ENCODE assay signal across 8 cellular contexts in genomic region chr1:218521414-218522169, GRCh38.
DNase-seq lines count a peak whose midpoint lies in the region; ATAC-seq and TF ChIP-seq lines count a peak whose summit lies in the region.

No MANE protein-coding gene starts in this region.

- H3K36me3 ChIP-seq in RWPE2 (ENCODE audit: low read depth) (no peaks in the 10 kb centered on the region), breast epithelium (no peaks in the 10 kb centered on the region), left lung (no peaks in the 10 kb centered on the region), stomach (no peaks in the 10 kb centered on the region)

- DNase-seq in AG09319 (ENCODE audit: extremely low read depth, low read depth) = no peak
- DNase-seq in HL-60 (ENCODE audit: low read depth in 1 of 2, low spot score in 1 of 2) = peak; percentile 13 to 28
- no peak for DNase-seq in RWPE2 (ENCODE audit: low spot score)
- DNase-seq in breast epithelium (ENCODE audit: low spot score in 2 of 2) = no peak
- peak in 1 of 2 donors; percentile 36 for DNase-seq in left lung
- peak; percentile 63 for DNase-seq in stomach

- H3K27me3 ChIP-seq in HL-60 (ENCODE audit: insufficient read depth, poor library complexity, severe bottlenecking) (no peaks in the 10 kb centered on the region), RWPE2 (ENCODE audit: insufficient read depth, poor library complexity, severe bottlenecking) (no peaks in the 10 kb centered on the region), breast epithelium (no peaks in the 10 kb centered on the region), left lung (no peaks in the 10 kb centered on the region), stomach (no peaks in the 10 kb centered on the region)

- TF ChIP-seq POLR2A in breast epithelium (IDR thresholded peaks at IDR 0.05) (no peak), stomach (IDR thresholded peaks at IDR 0.05) (no peak)

- no peaks in the 10 kb centered on the region for H3K9me3 ChIP-seq in RWPE2 (ENCODE audit: severe bottlenecking)
- H3K9me3 ChIP-seq in breast epithelium = no peaks in the 10 kb centered on the region
- no peaks in the 10 kb centered on the region for H3K9me3 ChIP-seq in left lung
- H3K9me3 ChIP-seq in stomach = no peaks in the 10 kb centered on the region

- WGBS in stomach, 5 donors = 79 to 81% (median 80%) methylated on average over 7 of the region's 7 CpGs

- H3K4me3 ChIP-seq in HL-60 (replicated peaks; ENCODE audit: insufficient read depth, low read length) (no peak overlapping the region), RWPE2 (ENCODE audit: severe bottlenecking) (no peak overlapping the region), breast epithelium (no peak overlapping the region), left lung (no peak overlapping the region), stomach (no peak overlapping the region)

- TF ChIP-seq EP300 in stomach (IDR thresholded peaks at IDR 0.05) = no peak

- intact Hi-C loops in breast epithelium (cut with DNase I; ENCODE audit: low total_unique reads) (no loop called here), left lung (cut with DNase I) (no loop called here), stomach (cut with DNase I; ENCODE audit: low total_unique reads) (loop anchor here (10.0 kb wide), 1 partner anchor 187 kb away; no protein-coding TSS in a partner anchor)

- no peak overlapping the region for H3K27ac ChIP-seq in HL-60 (replicated peaks)
- no peak overlapping the region for H3K27ac ChIP-seq in RWPE2 (ENCODE audit: poor library complexity, severe bottlenecking)
- no peak overlapping the region for H3K27ac ChIP-seq in breast epithelium
- no peak overlapping the region for H3K27ac ChIP-seq in left lung
- no peak overlapping the region for H3K27ac ChIP-seq in stomach

- ATAC-seq in GM18502 (IDR thresholded peaks at IDR 0.05; ENCODE audit: poor library complexity, unreplicated experiment) = peak; percentile 84
- ATAC-seq in RWPE2 (ENCODE audit: low read depth) = no peak
- ATAC-seq in left lung = peak; percentile 91
- no peak for ATAC-seq in HG03108 (IDR thresholded peaks at IDR 0.05; ENCODE audit: unreplicated experiment)

- H3K4me1 ChIP-seq in RWPE2 (ENCODE audit: insufficient read depth, poor library complexity, severe bottlenecking) = no peaks in the 10 kb centered on the region
- no peaks in the 10 kb centered on the region for H3K4me1 ChIP-seq in breast epithelium
- peaks cover 4 to 5% of the 10 kb centered on the region in 2 donors for H3K4me1 ChIP-seq in left lung
- no peaks in the 10 kb centered on the region for H3K4me1 ChIP-seq in stomach

- TF ChIP-seq CTCF in AG09319 (IDR thresholded peaks at IDR 0.05; ENCODE audit: low read depth, low read length) = peak; percentile 40
- TF ChIP-seq CTCF in HL-60 (IDR thresholded peaks at IDR 0.05; ENCODE audit: insufficient read depth, low read length) = peak; percentile 49
- TF ChIP-seq CTCF in RWPE2 (IDR thresholded peaks at IDR 0.05; ENCODE audit: poor library complexity, severe bottlenecking) = peak; percentile 48
- peak; percentile 46 to 65 (median 53) for TF ChIP-seq CTCF in breast epithelium (IDR thresholded peaks at IDR 0.05)
- TF ChIP-seq CTCF in left lung (IDR thresholded peaks at IDR 0.05) = peak; percentile 44 to 53
- TF ChIP-seq CTCF in stomach (IDR thresholded peaks at IDR 0.05) = peak in 5 of 7 experiments; percentile 30 to 63 (median 51)

Comparison
In these comparisons a context has a peak if more than half of its experiments do, and no peak if none do; other contexts are left out.
1. DNase-seq: peak in HL-60 (2 of 2) and stomach (single experiment); none in AG09319 (single experiment), RWPE2 (single experiment) and breast epithelium (0 of 2).
2. ATAC-seq: peak in GM18502 (single experiment) and left lung (single experiment); none in RWPE2 (single experiment) and HG03108 (single experiment).
3. Peak in every context shown above with its lines, with median percentiles within 50 percentile points of each other: CTCF ChIP-seq.